1 cellular context compared by ENCODE assay signal in genomic region chr6:26571592-26572296, GRCh38.
TF ChIP-seq lines count a peak whose summit lies in the region.

No MANE protein-coding gene starts in this region.

TF ChIP-seq in K562, 482 proteins besides CTCF, POLR2A, EP300 and RAD21 (continued from another document):
- TF ChIP-seq MLLT1 (IDR thresholded peaks at IDR 0.05) = peak; percentile 68 to 94
- TF ChIP-seq ZNF764 (CRISPR knock-in tag; IDR thresholded peaks at IDR 0.05; ENCODE audit: low read depth) = peak; percentile 90
- peak; percentile 80 for TF ChIP-seq POLR3G (IDR thresholded peaks at IDR 0.05; ENCODE audit: extremely low read depth, insufficient read length, insufficient replicate concordance)
- peak; percentile 98 for TF ChIP-seq NR2F6 (CRISPR knock-in tag; IDR thresholded peaks at IDR 0.05)
- TF ChIP-seq CBX5 (IDR thresholded peaks at IDR 0.05; ENCODE audit: borderline replicate concordance, low read depth) = no peak
- TF ChIP-seq ZSCAN29 (IDR thresholded peaks at IDR 0.05) = peak; percentile 75
- TF ChIP-seq ZEB2 (IDR thresholded peaks at IDR 0.05) = peak; percentile 73; the same call in 1 of the 2 replicates
- no peak for TF ChIP-seq COPS2 (conservative IDR thresholded peaks at IDR 0.05)
- TF ChIP-seq ILK (tag; IDR thresholded peaks at IDR 0.05; ENCODE audit: borderline replicate concordance, low read depth) = no peak
- no peak for TF ChIP-seq TCF15 (CRISPR knock-in tag; IDR thresholded peaks at IDR 0.05)
- TF ChIP-seq BRD9 (IDR thresholded peaks at IDR 0.05; ENCODE audit: low read depth, partially characterized antibody) = peak; percentile 98
- TF ChIP-seq SAP30 (IDR thresholded peaks at IDR 0.05; ENCODE audit: borderline replicate concordance, insufficient read depth, low read depth, low read length, poor library complexity, severe bottlenecking) = no peak
- TF ChIP-seq ZNF165 (CRISPR knock-in tag; IDR thresholded peaks at IDR 0.05; ENCODE audit: borderline replicate concordance) = no peak
- TF ChIP-seq MCM3 (IDR thresholded peaks at IDR 0.05) = no peak
- no peak for TF ChIP-seq ZNF655 (CRISPR knock-in tag; IDR thresholded peaks at IDR 0.05)
- peak; percentile 82 for TF ChIP-seq GABPA (tag; conservative IDR thresholded peaks at IDR 0.05; ENCODE audit: low read depth)
- no peak for TF ChIP-seq ARHGAP35 (IDR thresholded peaks at IDR 0.05; ENCODE audit: partially characterized antibody)
- no peak for TF ChIP-seq NKRF (IDR thresholded peaks at IDR 0.05; ENCODE audit: borderline replicate concordance)
- peak; percentile 92 for TF ChIP-seq RNF2 (IDR thresholded peaks at IDR 0.05)
- peak; percentile 56; the same call in 1 of the 2 replicates for TF ChIP-seq ELF2 (CRISPR knock-in tag; IDR thresholded peaks at IDR 0.05)
- TF ChIP-seq SLC30A9 (CRISPR knock-in tag; IDR thresholded peaks at IDR 0.05) = no peak
- no peak for TF ChIP-seq ZNF778 (CRISPR knock-in tag; IDR thresholded peaks at IDR 0.05)
- no peak for TF ChIP-seq MCM7 (IDR thresholded peaks at IDR 0.05)
- peak; percentile 75 for TF ChIP-seq CBFA2T3 (IDR thresholded peaks at IDR 0.05)
- no peak for TF ChIP-seq ZBTB33 (CRISPR knock-in tag; IDR thresholded peaks at IDR 0.05)
- no peak for TF ChIP-seq POLR2B (IDR thresholded peaks at IDR 0.05; ENCODE audit: low read depth, partially characterized antibody)
- TF ChIP-seq PHB2 (IDR thresholded peaks at IDR 0.05; ENCODE audit: low read depth) = no peak; the same call in 1 of the 2 replicates
- TF ChIP-seq ZNF699 (CRISPR knock-in tag; IDR thresholded peaks at IDR 0.05; ENCODE audit: insufficient replicate concordance) = no peak
- TF ChIP-seq RB1 (IDR thresholded peaks at IDR 0.05; ENCODE audit: low read depth) = peak; percentile 88
- no peak for TF ChIP-seq RBM15 (IDR thresholded peaks at IDR 0.05; ENCODE audit: insufficient read depth, low read length)
- TF ChIP-seq POLR2G (IDR thresholded peaks at IDR 0.05; ENCODE audit: low read depth, low read length) = peak; percentile 63; the same call in 1 of the 2 replicates
- TF ChIP-seq PTRF (tag; IDR thresholded peaks at IDR 0.05) = no peak
- peak; percentile 66; the same call in 1 of the 2 replicates for TF ChIP-seq ZNF316 (IDR thresholded peaks at IDR 0.05)
- 0 out of 2 replicates have a peak, but pooled peaks have one; percentile 38 for TF ChIP-seq ZNF274 (IDR thresholded peaks at IDR 0.05; ENCODE audit: borderline replicate concordance, low read depth, low read length)
- TF ChIP-seq SRF (CRISPR knock-in tag; IDR thresholded peaks at IDR 0.05) = peak in 1 of 2 experiments; percentile 13; a peak in 1 of 4 replicates
- TF ChIP-seq GATA2 (CRISPR knock-in tag; IDR thresholded peaks at IDR 0.05) = peak; percentile 75
- TF ChIP-seq MAFF (IDR thresholded peaks at IDR 0.05; ENCODE audit: low read length) = peak; percentile 62; the same call in 1 of the 2 replicates
- TF ChIP-seq ZKSCAN3 (CRISPR knock-in tag; IDR thresholded peaks at IDR 0.05) = no peak
- no peak for TF ChIP-seq ZNF277 (CRISPR knock-in tag; IDR thresholded peaks at IDR 0.05; ENCODE audit: borderline replicate concordance)
- TF ChIP-seq HDGF (IDR thresholded peaks at IDR 0.05) = no peak
